Comparison of ENCODE assay signal across 15 cellular contexts in genomic region chr7:85292908-85293576, GRCh38.
A peak's percentile ranks its signal among the peaks of the same experiment; 100 is the strongest.
DNase-seq lines count a peak whose midpoint lies in the region; ATAC-seq and TF ChIP-seq lines count a peak whose summit lies in the region.
"Had no signal": no experiment of that assay in that cellular context is flagged by ENCODE, and none has a peak within 500 bp of the region (broad histone marks: within the 10 kb centered on the region; RNA-seq: fewer than 3 reads in every experiment).

No MANE protein-coding gene starts in this region.

- H3K4me1 Mint-ChIP-seq in memory B cell (peaks cover 22% of the 10 kb centered on the region), Calu3 (ENCODE audit: low read depth, unreplicated experiment) (no peaks in the 10 kb centered on the region), WTC11 (peaks cover 31% of the 10 kb centered on the region)

- TF ChIP-seq CTCF in Calu3 (IDR thresholded peaks at IDR 0.05; ENCODE audit: unreplicated experiment) (no peak), WTC11 (IDR thresholded peaks at IDR 0.05) (no peak)

- H3K9me3 Mint-ChIP-seq in memory B cell (peaks cover 8% of the 10 kb centered on the region), Calu3 (ENCODE audit: low read depth, unreplicated experiment) (no peaks in the 10 kb centered on the region), WTC11 (peaks cover 8% of the 10 kb centered on the region)

- POLR2A ChIA-PET in WTC11 (lab: Charles Lee), result interaction anchor here (0.7 kb wide), 1 partner anchor 1444 kb away, joined by 3 read pairs; no protein-coding TSS in a partner anchor

- BruUV-seq in Calu3 (replicated peaks; lab: Mats Ljungman, UMichigan), result no TSS peak

- ATAC-seq in GM18861 (IDR thresholded peaks at IDR 0.05; ENCODE audit: unreplicated experiment), result peak; percentile 78
- ATAC-seq in GM21619 (IDR thresholded peaks at IDR 0.05; ENCODE audit: unreplicated experiment), result peak; percentile 68
- peak; percentile 72 for ATAC-seq in HG03196 (IDR thresholded peaks at IDR 0.05; ENCODE audit: unreplicated experiment)
- peak; percentile 65 for ATAC-seq in memory B cell (ENCODE audit: low read depth)
- ATAC-seq in WTC11, result no peak
- ATAC-seq: activated CD4-positive, CD25-positive, alpha-beta regulatory T cell treated with anti-CD3 and anti-CD28 coated beads, Interleukin-2, amount 50 U/mL, for 24 hours; lower lobe of right lung; PC-3 had no signal

- CTCF ChIA-PET in Calu3 (lab: Charles Lee), result no interaction called here
- CTCF ChIA-PET in WTC11 (lab: Charles Lee), result no interaction called here

- DNase-seq in memory B cell (ENCODE audit: low spot score in 2 of 2) (no peak), globus pallidus (ENCODE audit: low spot score) (no peak), NOMO-1 (lab: John Stamatoyannopoulos, UW; ENCODE audit: unreplicated experiment in 2 of 2) (no peak), Calu3 (no peak), WTC11 (ENCODE audit: low spot score) (no peak)
- DNase-seq: colonic mucosa, EL, HCEC 1CT, lower lobe of right lung, NCI-H2171, PC-3 had no signal

- peaks cover 2% of the 10 kb centered on the region for H3K36me3 Mint-ChIP-seq in memory B cell
- H3K36me3 Mint-ChIP-seq in Calu3 (ENCODE audit: insufficient read depth, unreplicated experiment), result no peaks in the 10 kb centered on the region
- peaks cover 4% of the 10 kb centered on the region; the same call in 1 of the 2 replicates for H3K36me3 Mint-ChIP-seq in WTC11

- intact Hi-C loops in Calu3 (cut with micrococcal nuclease; ENCODE audit: unreplicated experiment), result no loop called here

- H3K4me3 Mint-ChIP-seq in memory B cell, result peak overlapping the region; percentile 56
- H3K4me3 Mint-ChIP-seq in Calu3 (ENCODE audit: low read depth, unreplicated experiment), result no peak overlapping the region
- H3K4me3 Mint-ChIP-seq in WTC11, result no peak overlapping the region

- H3K27ac Mint-ChIP-seq in memory B cell (peak overlapping the region; percentile 78), Calu3 (ENCODE audit: unreplicated experiment) (no peak overlapping the region), WTC11 (no peak overlapping the region)

- H3K27me3 Mint-ChIP-seq in memory B cell, result no peaks in the 10 kb centered on the region
- H3K27me3 Mint-ChIP-seq in Calu3 (ENCODE audit: unreplicated experiment), result no peaks in the 10 kb centered on the region
- H3K27me3 Mint-ChIP-seq in WTC11 (ENCODE audit: low read depth), result no peaks in the 10 kb centered on the region

TF ChIP-seq in WTC11, 78 proteins besides CTCF, POLR2A, EP300 and RAD21:
- TF ChIP-seq ZNF423 (CRISPR knock-in tag; IDR thresholded peaks at IDR 0.05) (no peak), CREM (CRISPR knock-in tag; IDR thresholded peaks at IDR 0.05) (no peak), ZBTB21 (CRISPR knock-in tag; IDR thresholded peaks at IDR 0.05; ENCODE audit: borderline replicate concordance) (no peak), CREB1 (CRISPR knock-in tag; IDR thresholded peaks at IDR 0.05) (no peak), TP53 (CRISPR knock-in tag; IDR thresholded peaks at IDR 0.05) (no peak)
- TF ChIP-seq, protein P1, sequence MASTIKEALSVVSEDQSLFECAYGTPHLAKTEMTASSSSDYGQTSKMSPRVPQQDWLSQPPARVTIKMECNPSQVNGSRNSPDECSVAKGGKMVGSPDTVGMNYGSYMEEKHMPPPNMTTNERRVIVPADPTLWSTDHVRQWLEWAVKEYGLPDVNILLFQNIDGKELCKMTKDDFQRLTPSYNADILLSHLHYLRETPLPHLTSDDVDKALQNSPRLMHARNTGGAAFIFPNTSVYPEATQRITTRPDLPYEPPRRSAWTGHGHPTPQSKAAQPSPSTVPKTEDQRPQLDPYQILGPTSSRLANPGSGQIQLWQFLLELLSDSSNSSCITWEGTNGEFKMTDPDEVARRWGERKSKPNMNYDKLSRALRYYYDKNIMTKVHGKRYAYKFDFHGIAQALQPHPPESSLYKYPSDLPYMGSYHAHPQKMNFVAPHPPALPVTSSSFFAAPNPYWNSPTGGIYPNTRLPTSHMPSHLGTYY (CRISPR knock-in tag; IDR thresholded peaks at IDR 0.05), result no peak
- TF ChIP-seq, protein P2, sequence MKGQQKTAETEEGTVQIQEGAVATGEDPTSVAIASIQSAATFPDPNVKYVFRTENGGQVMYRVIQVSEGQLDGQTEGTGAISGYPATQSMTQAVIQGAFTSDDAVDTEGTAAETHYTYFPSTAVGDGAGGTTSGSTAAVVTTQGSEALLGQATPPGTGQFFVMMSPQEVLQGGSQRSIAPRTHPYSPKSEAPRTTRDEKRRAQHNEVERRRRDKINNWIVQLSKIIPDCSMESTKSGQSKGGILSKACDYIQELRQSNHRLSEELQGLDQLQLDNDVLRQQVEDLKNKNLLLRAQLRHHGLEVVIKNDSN (CRISPR knock-in tag; IDR thresholded peaks at IDR 0.05), result no peak
